Comparison of ENCODE assay signal across 20 cellular contexts in genomic region chrX:153734871-153735270, GRCh38. TPM values are rescaled to one million over a fixed set of nuclear protein-coding genes. Genes with fewer than 3 reads are reported as not detected.
DNase-seq lines count a peak whose midpoint lies in the region; ATAC-seq and TF ChIP-seq lines count a peak whose summit lies in the region.
"Had no signal": no experiment of that assay in that cellular context is flagged by ENCODE, and none has a peak within 500 bp of the region (broad histone marks: within the 10 kb centered on the region; RNA-seq: fewer than 3 reads in every experiment).

No MANE protein-coding gene starts in this region.

- peaks cover 38% of the 10 kb centered on the region for H3K4me1 Mint-ChIP-seq in activated CD8-positive, alpha-beta memory T cell treated with anti-CD3 and anti-CD28 coated beads, Interleukin-2, amount 10 ng/mL, durations not matched to agents 7 days and 5 days

- CTCF ChIA-PET in activated CD8-positive, alpha-beta memory T cell treated with anti-CD3 and anti-CD28 coated beads, Interleukin-2, amount 10 ng/mL, durations not matched to agents 7 days and 5 days (lab: Charles Lee) = interaction anchor here (2.0 kb wide), 1 partner anchor 8 kb away, joined by 7 read pairs; no protein-coding TSS in a partner anchor

- no peaks in the 10 kb centered on the region for H3K27me3 Mint-ChIP-seq in activated CD8-positive, alpha-beta memory T cell treated with anti-CD3 and anti-CD28 coated beads, Interleukin-2, amount 10 ng/mL, durations not matched to agents 7 days and 5 days
- H3K27me3 Mint-ChIP-seq: B cell; CD4-positive, alpha-beta T cell had no signal

- no peak overlapping the region for H3K4me3 ChIP-seq in OCI-LY3 (ENCODE audit: low read length)
- H3K4me3 ChIP-seq: GM23338 had no signal

- peak overlapping the region; percentile 18 for H3K27ac Mint-ChIP-seq in activated CD8-positive, alpha-beta memory T cell treated with anti-CD3 and anti-CD28 coated beads, Interleukin-2, amount 10 ng/mL, durations not matched to agents 7 days and 5 days
- H3K27ac Mint-ChIP-seq: B cell, GM23338 had no signal

- no peak for ATAC-seq in activated CD8-positive, alpha-beta memory T cell treated with anti-CD3 and anti-CD28 coated beads, Interleukin-2, amount 10 ng/mL, durations not matched to agents 7 days and 5 days
- ATAC-seq: Right ventricle myocardium inferior had no signal

- no peak overlapping the region for H3K27ac ChIP-seq in OCI-LY3 (ENCODE audit: low read length)
- H3K27ac ChIP-seq: HL-60 had no signal

- peaks cover 26% of the 10 kb centered on the region for H3K36me3 Mint-ChIP-seq in activated CD8-positive, alpha-beta memory T cell treated with anti-CD3 and anti-CD28 coated beads, Interleukin-2, amount 10 ng/mL, durations not matched to agents 7 days and 5 days

- H4K20me1 ChIP-seq in OCI-LY3 (ENCODE audit: insufficient read depth, low read length) = 0 out of 2 replicates have a peak, but pooled peaks cover 2% of the 10 kb centered on the region

- H2AFZ ChIP-seq in OCI-LY3 (ENCODE audit: low read depth, low read length) = no peak overlapping the region
- H2AFZ ChIP-seq: GM23338 had no signal

- H3K79me2 ChIP-seq in OCI-LY3 (ENCODE audit: low read length) = no peaks in the 10 kb centered on the region

- H3K27me3 ChIP-seq in OCI-LY3 (ENCODE audit: low read depth, low read length) = no peaks in the 10 kb centered on the region

- no peak overlapping the region for H3K4me3 Mint-ChIP-seq in activated CD8-positive, alpha-beta memory T cell treated with anti-CD3 and anti-CD28 coated beads, Interleukin-2, amount 10 ng/mL, durations not matched to agents 7 days and 5 days
- H3K4me3 Mint-ChIP-seq: GM23338 had no signal

- no peak for TF ChIP-seq CTCF in OCI-LY3 (IDR thresholded peaks at IDR 0.05; ENCODE audit: low read depth, low read length)

- no peak overlapping the region for H3K9ac ChIP-seq in OCI-LY3 (ENCODE audit: low read length)

- H3K9me3 ChIP-seq in OCI-LY3 (ENCODE audit: insufficient read depth, low read length) = no peaks in the 10 kb centered on the region

- H3K9me3 Mint-ChIP-seq in activated CD8-positive, alpha-beta memory T cell treated with anti-CD3 and anti-CD28 coated beads, Interleukin-2, amount 10 ng/mL, durations not matched to agents 7 days and 5 days (ENCODE audit: low read depth) = peaks cover 2% of the 10 kb centered on the region
- H3K9me3 Mint-ChIP-seq: CD4-positive, alpha-beta T cell had no signal

- DNase-seq in activated CD8-positive, alpha-beta memory T cell treated with anti-CD3 and anti-CD28 coated beads, Interleukin-2, amount 10 ng/mL, durations not matched to agents 7 days and 5 days = no peak
- no peak for DNase-seq in activated CD8-positive, alpha-beta memory T cell treated with anti-CD3 and anti-CD28 coated beads for 24 hours
- peak; percentile 70 for DNase-seq in foreskin melanocyte
- DNase-seq in activated CD4-positive, CD25-positive, alpha-beta regulatory T cell treated with anti-CD3 and anti-CD28 coated beads, Interleukin-2, amount 50 U/mL, for 72 hours = no peak
- DNase-seq in T-helper 1 cell = no peak
- DNase-seq: CD4-positive, alpha-beta T cell; DMS153; GF-D8; HCEC 1CT; IMR-90; NCI-H1048; NCI-H1436; NCI-H1930 had no signal

- H3K4me1 ChIP-seq in OCI-LY3 (ENCODE audit: low read length) = peaks cover 7% of the 10 kb centered on the region

- peaks cover 17% of the 10 kb centered on the region for H3K36me3 ChIP-seq in OCI-LY3 (replicated peaks; ENCODE audit: low read depth, low read length)

- H3K4me2 ChIP-seq in OCI-LY3 (ENCODE audit: low read length) = 0 out of 2 replicates have a peak overlapping the region, but pooled peaks have one; percentile 20
- H3K4me2 ChIP-seq: GM23338 had no signal

RNA-seq across cellular contexts. Expression of gene ABCD1, which starts 10.2 kb away (rescaled TPM):
- 10 to 100 TPM; 10.7 to 18.3 TPM for total RNA-seq in activated CD8-positive, alpha-beta memory T cell treated with anti-CD3 and anti-CD28 coated beads, Interleukin-2, amount 10 ng/mL, durations not matched to agents 7 days and 5 days

RNA-seq across cellular contexts. Expression of gene BCAP31, which starts 10.7 kb away (rescaled TPM):
- 100 to 1,000 TPM; 137 to 148 TPM for total RNA-seq in activated CD8-positive, alpha-beta memory T cell treated with anti-CD3 and anti-CD28 coated beads, Interleukin-2, amount 10 ng/mL, durations not matched to agents 7 days and 5 days

RNA-seq across cellular contexts. Expression of gene PLXNB3, which starts 29.2 kb away (rescaled TPM):
- under 1 TPM; 0.42 to 0.50 TPM for total RNA-seq in activated CD8-positive, alpha-beta memory T cell treated with anti-CD3 and anti-CD28 coated beads, Interleukin-2, amount 10 ng/mL, durations not matched to agents 7 days and 5 days
- total RNA-seq: B cell; CD4-positive, alpha-beta T cell had no signal

RNA-seq across cellular contexts. Expression of gene SRPK3, which starts 46.0 kb away (rescaled TPM):
- not detected for total RNA-seq in activated CD8-positive, alpha-beta memory T cell treated with anti-CD3 and anti-CD28 coated beads, Interleukin-2, amount 10 ng/mL, durations not matched to agents 7 days and 5 days
- total RNA-seq: B cell; CD4-positive, alpha-beta T cell; GM23338; HT1080; MCF 10A had no signal

RNA-seq across cellular contexts. Expression of gene SLC6A8, which starts 47.1 kb away (rescaled TPM):
- total RNA-seq in activated CD8-positive, alpha-beta memory T cell treated with anti-CD3 and anti-CD28 coated beads, Interleukin-2, amount 10 ng/mL, durations not matched to agents 7 days and 5 days = 1 to 10 TPM in 1 of 2 experiments, under 1 TPM in 1; 0.93 to 1.1 TPM
